1 cellular context compared by ENCODE assay signal in genomic region chr22:42270178-42270511, GRCh38.
TF ChIP-seq lines count a peak whose summit lies in the region.

No MANE protein-coding gene starts in this region.

TF ChIP-seq in liver, 16 proteins besides CTCF, POLR2A, EP300 and RAD21 (continued from another document):
- no peak for TF ChIP-seq REST (IDR thresholded peaks at IDR 0.05)
- no peak for TF ChIP-seq ZBTB33 (IDR thresholded peaks at IDR 0.05)
TF ChIP-seq in liver: peak in this region for 0.
